10 cellular contexts compared by ENCODE assay signal in the genomic region with DNA sequence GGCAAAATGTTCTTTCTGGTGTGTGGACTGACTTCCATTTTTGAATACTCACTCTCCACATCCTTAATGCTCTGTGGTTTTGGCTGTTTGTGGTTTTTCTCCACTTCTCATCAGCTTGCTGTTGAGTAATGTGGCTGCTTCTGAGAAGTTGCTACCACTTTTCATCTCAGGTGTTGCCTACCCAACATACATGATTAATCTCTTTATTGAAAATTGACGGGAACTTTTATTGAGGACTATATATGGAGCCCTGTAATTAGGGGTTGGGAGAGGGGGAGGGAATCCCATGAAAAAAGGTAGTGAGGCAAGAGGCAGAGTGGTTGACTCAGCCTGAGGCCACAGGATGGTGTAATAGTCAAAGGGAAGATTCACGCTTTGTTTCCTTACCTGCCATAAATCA. TPM values are rescaled to one million over a fixed set of nuclear protein-coding genes. Genes with fewer than 3 reads are reported as not detected.
DNase-seq lines count a peak whose midpoint lies in the region; ATAC-seq and TF ChIP-seq lines count a peak whose summit lies in the region.
"Had no signal": no experiment of that assay in that cellular context is flagged by ENCODE, and none has a peak within 500 bp of the region (broad histone marks: within the 10 kb centered on the region; RNA-seq: fewer than 3 reads in every experiment).

No MANE protein-coding gene starts in this region.

- no peaks in the 10 kb centered on the region for H3K9me3 ChIP-seq in BE2C

- H3K4me1 Mint-ChIP-seq in stimulated activated effector memory CD8-positive, alpha-beta T cell treated with anti-CD3 and anti-CD28 coated beads, Interleukin-12 subunit alpha, Interleukin-12 subunit beta, amount 100 ng/mL, for 72 hours: peaks cover 20% of the 10 kb centered on the region
- H3K4me1 Mint-ChIP-seq: neural crest cell had no signal

- no peaks in the 10 kb centered on the region for H3K27me3 ChIP-seq in BE2C

- H3K4me3 ChIP-seq in NB4 (ENCODE audit: low read depth, low read length) (no peak overlapping the region), astrocyte of the cerebellum (ENCODE audit: low read depth, low read length) (no peak overlapping the region), BE2C (ENCODE audit: low read depth, low read length) (no peak overlapping the region)

- H3K36me3 Mint-ChIP-seq in stimulated activated effector memory CD8-positive, alpha-beta T cell treated with anti-CD3 and anti-CD28 coated beads, Interleukin-12 subunit alpha, Interleukin-12 subunit beta, amount 100 ng/mL, for 72 hours: peaks cover 7% of the 10 kb centered on the region

- H3K27ac Mint-ChIP-seq in stimulated activated effector memory CD8-positive, alpha-beta T cell treated with anti-CD3 and anti-CD28 coated beads, Interleukin-12 subunit alpha, Interleukin-12 subunit beta, amount 100 ng/mL, for 72 hours: peak overlapping the region; percentile 81

- no peak for TF ChIP-seq POLR2A in NB4 (IDR thresholded peaks at IDR 0.05; ENCODE audit: extremely low read depth, insufficient read length)

- no peaks in the 10 kb centered on the region for H3K36me3 ChIP-seq in BE2C

- in situ Hi-C loops in astrocyte of the cerebellum (cut with HindIII; ENCODE audit: low sequenced_read_pairs): no loop called here

- ATAC-seq in stimulated activated effector memory CD8-positive, alpha-beta T cell treated with anti-CD3 and anti-CD28 coated beads, Interleukin-12 subunit alpha, Interleukin-12 subunit beta, amount 100 ng/mL, for 72 hours: peak; percentile 99

- DNase-seq in activated gamma-delta T cell treated with Interleukin-2 at 50 U/mL for 16 hours (peak; percentile 32), activated gamma-delta T cell (lab: John Stamatoyannopoulos, UW) (no peak), NB4 (ENCODE audit: low read depth) (peak; percentile 90), astrocyte of the cerebellum (ENCODE audit: low read depth) (peak; percentile 47), BE2C (no peak), COLO668 (lab: John Stamatoyannopoulos, UW; ENCODE audit: unreplicated experiment) (no peak), NCI-H2107 treated with DMSO at 0.1 percent for 48 hours (lab: John Stamatoyannopoulos, UW; ENCODE audit: unreplicated experiment) (no peak)
- DNase-seq in stimulated activated effector memory CD8-positive, alpha-beta T cell treated with anti-CD3 and anti-CD28 coated beads, Interleukin-12 subunit alpha, Interleukin-12 subunit beta, amount 100 ng/mL, for 72 hours (ENCODE audit: low spot score in 2 of 2): peak; percentile 24 to 63

- peaks cover 5% of the 10 kb centered on the region; the same call in 1 of the 2 replicates for H3K4me1 ChIP-seq in BE2C

- no peak for TF ChIP-seq CTCF in NB4 (IDR thresholded peaks at IDR 0.05; ENCODE audit: low read depth, low read length)
- no peak for TF ChIP-seq CTCF in astrocyte of the cerebellum (IDR thresholded peaks at IDR 0.05; ENCODE audit: low read depth, low read length, missing control alignments)
- no peak for TF ChIP-seq CTCF in BE2C (IDR thresholded peaks at IDR 0.05; ENCODE audit: low read depth, low read length)

- peak overlapping the region; percentile 34 for H3K4me3 Mint-ChIP-seq in stimulated activated effector memory CD8-positive, alpha-beta T cell treated with anti-CD3 and anti-CD28 coated beads, Interleukin-12 subunit alpha, Interleukin-12 subunit beta, amount 100 ng/mL, for 72 hours
- H3K4me3 Mint-ChIP-seq: neural crest cell had no signal

- H3K9me3 Mint-ChIP-seq in stimulated activated effector memory CD8-positive, alpha-beta T cell treated with anti-CD3 and anti-CD28 coated beads, Interleukin-12 subunit alpha, Interleukin-12 subunit beta, amount 100 ng/mL, for 72 hours: no peaks in the 10 kb centered on the region

RNA-seq across cellular contexts. Expression of a gene that starts 17.6 kb away (rescaled TPM):
- polyA plus RNA-seq in BE2C (2012; ENCODE audit: insufficient read depth, insufficient read length, low read depth): not detected
- polyA plus RNA-seq: adipose tissue had no signal

Comparison
In these comparisons a context has a peak if more than half of its experiments do, and no peak if none do; other contexts are left out.
1. DNase-seq: peak in activated gamma-delta T cell treated with Interleukin-2 at 50 U/mL for 16 hours (single experiment), NB4 (single experiment), astrocyte of the cerebellum (single experiment) and stimulated activated effector memory CD8-positive, alpha-beta T cell treated with anti-CD3 and anti-CD28 coated beads, Interleukin-12 subunit alpha, Interleukin-12 subunit beta, amount 100 ng/mL, for 72 hours (2 of 2); none in activated gamma-delta T cell (single experiment), BE2C (single experiment), COLO668 (single experiment) and NCI-H2107 treated with DMSO at 0.1 percent for 48 hours (single experiment).